In genomic region chr3:155934215-155934614, GRCh38 we compare ENCODE assay signal across 13 cellular contexts.
DNase-seq lines count a peak whose midpoint lies in the region; ATAC-seq, FAIRE-seq and TF ChIP-seq lines count a peak whose summit lies in the region.
"Had no signal": no experiment of that assay in that cellular context is flagged by ENCODE, and none has a peak within 500 bp of the region (broad histone marks: within the 10 kb centered on the region; RNA-seq: fewer than 3 reads in every experiment).

No MANE protein-coding gene starts in this region.

- CTCF ChIA-PET in A549 (lab: Yijun Ruan, JAX): no interaction called here

- TF ChIP-seq CTCF in A549 (IDR thresholded peaks at IDR 0.05) (no peak), LNCaP clone FGC (IDR thresholded peaks at IDR 0.05; ENCODE audit: control insufficient read depth, extremely low read depth, insufficient read depth) (peak; percentile 5; the same call in 1 of the 2 replicates)

- no peak overlapping the region for H3K18ac ChIP-seq in mesenchymal stem cell (ENCODE audit: low read depth in 1 of 2, low read length in 2 of 2)

- no peak for TF ChIP-seq RAD21 in A549 (conservative IDR thresholded peaks at IDR 0.05 in 1 of 2, IDR thresholded peaks at IDR 0.05 in 1 of 2)

- H3K14ac ChIP-seq in mesenchymal stem cell (ENCODE audit: low read length in 2 of 2): no peak overlapping the region

- H2BK5ac ChIP-seq in mesenchymal stem cell (ENCODE audit: low read depth, low read length, poor library complexity, severe bottlenecking): no peak overlapping the region

- H3K27ac ChIP-seq in A549: no peak overlapping the region
- H3K27ac ChIP-seq in mesenchymal stem cell (ENCODE audit: low read length, poor library complexity, severe bottlenecking): no peak overlapping the region

- no peak overlapping the region for H4K8ac ChIP-seq in mesenchymal stem cell (ENCODE audit: low read length)

- no peak for DNase-seq in A549 (ENCODE audit: low read depth in 1 of 2, low spot score in 1 of 2)
- no peak for DNase-seq in LNCaP clone FGC (ENCODE audit: low read depth)
- peak; percentile 74 for DNase-seq in fibroblast of peridontal ligament (ENCODE audit: extremely low read depth)
- no peak for DNase-seq in mesenchymal stem cell
- DNase-seq in NK-92 (lab: John Stamatoyannopoulos, UW; ENCODE audit: unreplicated experiment): no peak
- DNase-seq in SHP77 treated with DMSO at 0.1 percent for 48 hours (lab: John Stamatoyannopoulos, UW): no peak
- DNase-seq: activated CD4-positive, alpha-beta T cell treated with anti-CD3 and anti-CD28 coated beads for 36 hours; CD4-positive, alpha-beta memory T cell; DMS79 treated with DMSO at 0.1 percent for 48 hours; NCI-H1694 treated with DMSO at 0.1 percent for 48 hours had no signal

- no peaks in the 10 kb centered on the region for H3K9me3 ChIP-seq in A549
- H3K9me3 ChIP-seq in mesenchymal stem cell (ENCODE audit: control insufficient read depth, low read length): no peaks in the 10 kb centered on the region
- H3K9me3 ChIP-seq: breast epithelium had no signal

- POLR2A ChIA-PET in A549 (lab: Yijun Ruan, JAX): no interaction called here

- no peak for TF ChIP-seq EP300 in A549 (IDR thresholded peaks at IDR 0.05)

- no peak overlapping the region for H2BK120ac ChIP-seq in mesenchymal stem cell (ENCODE audit: low read depth, low read length)

- peaks cover 8% of the 10 kb centered on the region for H3K79me1 ChIP-seq in mesenchymal stem cell (replicated peaks; ENCODE audit: low read length, poor library complexity, severe bottlenecking)

- H3K9ac ChIP-seq in mesenchymal stem cell (ENCODE audit: low read length): peak overlapping the region; percentile 28

- no peak overlapping the region for H2AK5ac ChIP-seq in mesenchymal stem cell (ENCODE audit: low read length, severe bottlenecking)

- no peak for FAIRE-seq in A549 (lab: Jason Lieb, UNC)

- H3K4ac ChIP-seq in mesenchymal stem cell (ENCODE audit: low read depth in 1 of 2, low read length in 2 of 2): no peak overlapping the region

- H3K4me1 ChIP-seq in A549 (no peaks in the 10 kb centered on the region), mesenchymal stem cell (ENCODE audit: control insufficient read depth, insufficient read depth, low read depth, low read length) (no peaks in the 10 kb centered on the region)
- H3K4me1 ChIP-seq: breast epithelium had no signal

- peak; percentile 59 to 70; a peak in 4 of 6 replicates for ATAC-seq in A549
- no peak for ATAC-seq in GM18858 (IDR thresholded peaks at IDR 0.05; ENCODE audit: unreplicated experiment)
- no peak for ATAC-seq in GM21723 (IDR thresholded peaks at IDR 0.05; ENCODE audit: unreplicated experiment)
- ATAC-seq: activated CD4-positive, alpha-beta T cell treated with anti-CD3 and anti-CD28 coated beads for 36 hours had no signal

- no peak overlapping the region for H2BK12ac ChIP-seq in mesenchymal stem cell (ENCODE audit: low read length in 2 of 2)

- H3K36me3 ChIP-seq in mesenchymal stem cell (ENCODE audit: control insufficient read depth in 1 of 2, insufficient read depth in 2 of 2, low read depth in 1 of 2, low read length in 2 of 2): peaks cover 8 to 65% of the 10 kb centered on the region in 2 experiments

- no peak for TF ChIP-seq POLR2A in A549 (IDR thresholded peaks at IDR 0.05; ENCODE audit: low read length)

- H2AFZ ChIP-seq in mesenchymal stem cell (ENCODE audit: low read depth, low read length): no peak overlapping the region

- H3K4me3 ChIP-seq in A549 (no peak overlapping the region), LNCaP clone FGC (ENCODE audit: low read depth, low read length) (no peak overlapping the region), mesenchymal stem cell (ENCODE audit: insufficient read depth in 1 of 2, low read depth in 1 of 2, low read length in 2 of 2) (no peak overlapping the region)
- H3K4me3 ChIP-seq: breast epithelium had no signal

- no peak overlapping the region for H4K91ac ChIP-seq in mesenchymal stem cell (ENCODE audit: low read length)

- no peak overlapping the region for H2BK15ac ChIP-seq in mesenchymal stem cell (ENCODE audit: low read depth, poor library complexity, severe bottlenecking)

- H3K27me3 ChIP-seq in mesenchymal stem cell (ENCODE audit: control insufficient read depth in 1 of 2, insufficient read depth in 1 of 2, low read length in 2 of 2): no peaks in the 10 kb centered on the region
- H3K27me3 ChIP-seq: breast epithelium had no signal

- no peak overlapping the region for H3K23ac ChIP-seq in mesenchymal stem cell (ENCODE audit: low read length in 2 of 2)

- WGBS in A549 (ENCODE audit: missing lambda C conversion rate): 68% methylated on average over 1 of the region's 1 CpG
- 84% methylated on average over 1 of the region's 1 CpG for WGBS in mesenchymal stem cell

- H3K4me2 ChIP-seq in A549 (no peak overlapping the region), mesenchymal stem cell (ENCODE audit: low read length, poor library complexity, severe bottlenecking) (no peak overlapping the region)

TF ChIP-seq in A549, 52 proteins besides CTCF, POLR2A, EP300 and RAD21:
- TF ChIP-seq JUNB (IDR thresholded peaks at IDR 0.05): no peak
- no peak for TF ChIP-seq USF2 (IDR thresholded peaks at IDR 0.05)
- no peak for TF ChIP-seq HOXB5 (CRISPR knock-in tag; IDR thresholded peaks at IDR 0.05)
- no peak for TF ChIP-seq BHLHE40 (IDR thresholded peaks at IDR 0.05; ENCODE audit: low read depth, low read length)
- no peak for TF ChIP-seq ZFP36 (IDR thresholded peaks at IDR 0.05; ENCODE audit: borderline replicate concordance, partially characterized antibody)
- no peak for TF ChIP-seq REST (IDR thresholded peaks at IDR 0.05)
- no peak for TF ChIP-seq TP53 (CRISPR knock-in tag; IDR thresholded peaks at IDR 0.05)
- no peak for TF ChIP-seq MAX (IDR thresholded peaks at IDR 0.05)
- no peak for TF ChIP-seq MAZ (IDR thresholded peaks at IDR 0.05; ENCODE audit: borderline replicate concordance, low read depth, low read length)
- no peak for TF ChIP-seq RARB (CRISPR knock-in tag; IDR thresholded peaks at IDR 0.05)
- no peak for TF ChIP-seq SMC3 (IDR thresholded peaks at IDR 0.05)
- no peak for TF ChIP-seq HOXA7 (CRISPR knock-in tag; IDR thresholded peaks at IDR 0.05)
- TF ChIP-seq HMGXB4 (CRISPR knock-in tag; IDR thresholded peaks at IDR 0.05; ENCODE audit: borderline replicate concordance): no peak
- no peak for TF ChIP-seq MYC (IDR thresholded peaks at IDR 0.05; ENCODE audit: borderline replicate concordance, low read length)
- no peak for TF ChIP-seq CBX2 (IDR thresholded peaks at IDR 0.05; ENCODE audit: borderline replicate concordance, low read depth)
- TF ChIP-seq RFX5 (IDR thresholded peaks at IDR 0.05): no peak
- TF ChIP-seq ZSCAN20 (CRISPR knock-in tag; IDR thresholded peaks at IDR 0.05): no peak
- TF ChIP-seq NPAS2 (CRISPR knock-in tag; IDR thresholded peaks at IDR 0.05; ENCODE audit: borderline replicate concordance): no peak

Comparison
In these comparisons a context has a peak if more than half of its experiments do, and no peak if none do; other contexts are left out.
1. ATAC-seq: peak in A549 (2 of 2); none in GM18858 (single experiment) and GM21723 (single experiment).